In the genomic region with DNA sequence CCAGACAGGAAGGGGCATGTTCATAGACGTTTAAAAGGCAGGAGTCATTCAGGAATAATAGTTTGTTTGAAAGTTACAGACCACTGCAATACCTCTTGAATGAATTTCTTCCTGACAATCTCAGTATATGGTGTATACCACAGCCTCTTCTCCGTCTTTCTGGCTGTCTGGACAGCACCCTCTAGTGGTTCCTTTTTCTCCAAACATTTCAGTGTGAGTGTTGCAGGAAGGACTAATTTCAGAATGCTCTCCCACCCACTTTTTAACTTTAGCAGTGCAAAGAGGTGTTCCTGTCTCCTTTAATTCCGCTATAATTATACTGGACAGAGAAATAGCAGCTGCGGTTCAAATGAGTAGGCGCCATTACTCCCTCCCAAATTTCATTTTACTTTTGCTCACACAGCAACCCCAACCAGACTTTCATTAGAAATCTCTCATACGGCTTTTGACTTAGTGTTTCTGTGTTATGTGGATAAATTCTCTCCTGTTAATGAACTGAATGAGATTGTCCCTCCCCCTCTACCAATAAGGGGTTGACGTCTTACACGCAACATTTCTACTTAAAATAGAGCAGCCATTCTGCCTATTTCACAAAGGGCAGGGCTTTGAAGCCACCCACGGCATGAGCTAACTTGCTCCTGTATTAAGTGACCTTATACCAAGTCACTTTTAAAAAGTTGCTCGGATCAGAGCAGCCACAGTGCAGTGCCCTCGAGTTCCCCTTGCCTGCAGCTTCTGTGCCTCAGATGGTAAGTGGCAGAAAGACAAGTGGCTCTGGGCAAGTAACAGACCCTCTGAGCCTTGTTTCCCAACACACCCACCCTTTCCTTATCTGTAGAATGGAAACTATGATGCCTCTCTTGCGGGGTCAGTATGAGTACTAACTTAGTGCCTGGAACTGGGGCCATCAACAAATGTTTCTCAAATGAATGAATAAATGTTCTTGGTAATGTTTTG, we compare ENCODE assay signal across 8 cellular contexts.
DNase-seq lines count a peak whose midpoint lies in the region; ATAC-seq and TF ChIP-seq lines count a peak whose summit lies in the region.

No MANE protein-coding gene starts in this region.

- TF ChIP-seq CTCF in OCI-LY1 (IDR thresholded peaks at IDR 0.05; ENCODE audit: low read length) (peak; percentile 59), epithelial cell of proximal tubule (conservative IDR thresholded peaks at IDR 0.05; ENCODE audit: low read depth, low read length) (peak; percentile 82), neural cell (IDR thresholded peaks at IDR 0.05; ENCODE audit: poor library complexity, severe bottlenecking) (peak; percentile 79)

- no peaks in the 10 kb centered on the region for H3K79me2 ChIP-seq in OCI-LY1 (ENCODE audit: insufficient read depth, low read length)
- no peaks in the 10 kb centered on the region for H3K79me2 ChIP-seq in neural cell (replicated peaks; ENCODE audit: insufficient read depth, low read length)

- no peaks in the 10 kb centered on the region for H3K9me3 ChIP-seq in OCI-LY1 (ENCODE audit: low read length)
- no peaks in the 10 kb centered on the region for H3K9me3 ChIP-seq in neural cell (ENCODE audit: low read length)

- H3K36me3 ChIP-seq in OCI-LY1 (ENCODE audit: insufficient read depth, low read length) = no peaks in the 10 kb centered on the region
- no peaks in the 10 kb centered on the region for H3K36me3 ChIP-seq in neural cell (ENCODE audit: insufficient read depth, low read length)

- no peak for TF ChIP-seq EP300 in neural cell (conservative IDR thresholded peaks at IDR 0.05; ENCODE audit: poor library complexity, severe bottlenecking)

- H3K4me3 ChIP-seq in OCI-LY1 (ENCODE audit: low read depth, low read length, poor library complexity, severe bottlenecking) = no peak overlapping the region
- no peak overlapping the region for H3K4me3 ChIP-seq in epithelial cell of proximal tubule (ENCODE audit: low read depth, low read length)
- no peak overlapping the region for H3K4me3 ChIP-seq in neural cell (ENCODE audit: low read length)

- H3K4me1 ChIP-seq in OCI-LY1 (ENCODE audit: insufficient read depth, low read length, severe bottlenecking) = no peaks in the 10 kb centered on the region

- peak; percentile 70 for TF ChIP-seq RAD21 in neural cell (conservative IDR thresholded peaks at IDR 0.05)

- H3K9me2 ChIP-seq in OCI-LY1 (ENCODE audit: low read depth, low read length) (no peaks in the 10 kb centered on the region), neural cell (ENCODE audit: insufficient read depth, low read length) (no peaks in the 10 kb centered on the region)

- no peak overlapping the region for H3K4me2 ChIP-seq in OCI-LY1 (ENCODE audit: low read length)
- H3K4me2 ChIP-seq in neural cell (ENCODE audit: low read length) = no peak overlapping the region

- H4K20me1 ChIP-seq in OCI-LY1 (ENCODE audit: insufficient read depth, low read length) = no peaks in the 10 kb centered on the region
- H4K20me1 ChIP-seq in neural cell (ENCODE audit: insufficient read depth) = no peaks in the 10 kb centered on the region

- ATAC-seq in GM18519 (IDR thresholded peaks at IDR 0.05; ENCODE audit: low FRiP score, unreplicated experiment) = peak; percentile 61
- ATAC-seq in HG03442 (IDR thresholded peaks at IDR 0.05; ENCODE audit: unreplicated experiment) = peak; percentile 84
- no peak for ATAC-seq in GM18873 (IDR thresholded peaks at IDR 0.05; ENCODE audit: low FRiP score, unreplicated experiment)

- H3K9ac ChIP-seq in OCI-LY1 (ENCODE audit: low read length) (no peak overlapping the region), neural cell (ENCODE audit: low read length) (no peak overlapping the region)

- DNase-seq in Ammon's horn (ENCODE audit: low spot score) (peak; percentile 80), epithelial cell of proximal tubule (ENCODE audit: low read depth) (peak; percentile 15), GM19238 (ENCODE audit: insufficient read length, low spot score) (no peak)

- H3F3A ChIP-seq in OCI-LY1 (ENCODE audit: insufficient read depth, low read length) (no peaks in the 10 kb centered on the region), neural cell (ENCODE audit: insufficient read depth, low read length, poor library complexity, severe bottlenecking) (no peaks in the 10 kb centered on the region)

- H3K27me3 ChIP-seq in OCI-LY1 (ENCODE audit: insufficient read depth, low read length) (no peaks in the 10 kb centered on the region), neural cell (ENCODE audit: insufficient read depth, low read depth, low read length) (no peaks in the 10 kb centered on the region)

- no peak overlapping the region for H3K27ac ChIP-seq in OCI-LY1 (ENCODE audit: low read depth, low read length, poor library complexity, severe bottlenecking)
- no peak overlapping the region for H3K27ac ChIP-seq in neural cell (ENCODE audit: low read length)

- H2AFZ ChIP-seq in OCI-LY1 (ENCODE audit: low read length) = no peak overlapping the region
- no peak overlapping the region for H2AFZ ChIP-seq in neural cell (ENCODE audit: low read depth, low read length)

TF ChIP-seq in neural cell, 6 proteins besides CTCF, POLR2A, EP300 and RAD21:
- peak; percentile 77 for TF ChIP-seq SMC3 (conservative IDR thresholded peaks at IDR 0.05; ENCODE audit: poor library complexity)
- TF ChIP-seq MXI1 (conservative IDR thresholded peaks at IDR 0.05; ENCODE audit: poor library complexity, severe bottlenecking) = no peak
TF ChIP-seq in neural cell: peak in this region for 1.
